16 cellular contexts compared by ENCODE assay signal in genomic region chr16:1794221-1794871, GRCh38. TPM values are rescaled to one million over a fixed set of nuclear protein-coding genes. Genes with fewer than 3 reads are reported as not detected.
A peak's percentile ranks its signal among the peaks of the same experiment; 100 is the strongest.
DNase-seq lines count a peak whose midpoint lies in the region; FAIRE-seq and TF ChIP-seq lines count a peak whose summit lies in the region.
"Had no signal": no experiment of that assay in that cellular context is flagged by ENCODE, and none has a peak within 500 bp of the region (broad histone marks: within the 10 kb centered on the region; RNA-seq: fewer than 3 reads in every experiment).

No MANE protein-coding gene starts in this region.

- no peak overlapping the region for H3K14ac ChIP-seq in neuronal stem cell (ENCODE audit: low read length)

- no peak overlapping the region for H3K4me3 Mint-ChIP-seq in endodermal cell
- H3K4me3 Mint-ChIP-seq in CD4-positive, alpha-beta memory T cell = no peak overlapping the region
- H3K4me3 Mint-ChIP-seq: activated naive CD4-positive, alpha-beta T cell treated with anti-CD3 and anti-CD28 coated beads, Interleukin-2, amount 50 U/mL, for 24 hours had no signal

- no peaks in the 10 kb centered on the region for H3K36me3 ChIP-seq in H7 (replicated peaks; ENCODE audit: control insufficient read depth, insufficient read depth, low read length)
- no peaks in the 10 kb centered on the region for H3K36me3 ChIP-seq in endodermal cell (ENCODE audit: control insufficient read depth, insufficient read depth, low read length)
- peaks cover 3 to 19% of the 10 kb centered on the region in 2 donors for H3K36me3 ChIP-seq in neuronal stem cell (replicated peaks in 1 of 2; ENCODE audit: control insufficient read depth in 2 of 2, insufficient read depth in 2 of 2, low read length in 2 of 2)
- peaks cover 0 to 4% of the 10 kb centered on the region in 2 donors for H3K36me3 ChIP-seq in small intestine (ENCODE audit: control insufficient read depth in 2 of 2, insufficient read depth in 2 of 2, low read length in 2 of 2)
- no peaks in the 10 kb centered on the region for H3K36me3 ChIP-seq in CD4-positive, alpha-beta memory T cell (ENCODE audit: insufficient read depth, low read length)
- peaks cover 0 to 4% of the 10 kb centered on the region in 2 donors for H3K36me3 ChIP-seq in vagina

- no peak overlapping the region for H3K27ac Mint-ChIP-seq in endodermal cell
- no peak overlapping the region for H3K27ac Mint-ChIP-seq in CD4-positive, alpha-beta memory T cell
- H3K27ac Mint-ChIP-seq: activated naive CD4-positive, alpha-beta T cell treated with anti-CD3 and anti-CD28 coated beads, Interleukin-2, amount 50 U/mL, for 24 hours had no signal

- no peak overlapping the region for H3K27ac ChIP-seq in endodermal cell (ENCODE audit: low read depth, low read length)
- H3K27ac ChIP-seq in neuronal stem cell (replicated peaks; ENCODE audit: low read length) = no peak overlapping the region
- no peak overlapping the region for H3K27ac ChIP-seq in small intestine (ENCODE audit: low read depth in 1 of 2, low read length in 1 of 2)
- no peak overlapping the region for H3K27ac ChIP-seq in CD4-positive, alpha-beta memory T cell (ENCODE audit: low read depth, low read length)
- no peak overlapping the region for H3K27ac ChIP-seq in vagina
- H3K27ac ChIP-seq: C4-2B, neutrophil, skin epidermis had no signal

- H3K79me1 ChIP-seq in neuronal stem cell (ENCODE audit: low read depth, low read length) = peaks cover 8% of the 10 kb centered on the region

- TF ChIP-seq POLR2A in vagina (IDR thresholded peaks at IDR 0.05) = no peak

- POLR2A ChIA-PET in CD4-positive, alpha-beta memory T cell (lab: Charles Lee; ENCODE audit: partially characterized antibody) = interaction anchor here (1.6 kb wide), 1 partner anchor 12 kb away, joined by 5 read pairs; the partner anchor contains the start of genes NUBP2 and SPSB3

- no peaks in the 10 kb centered on the region for H3K4me1 ChIP-seq in endodermal cell (ENCODE audit: control insufficient read depth, insufficient read depth, low read length)
- H3K4me1 ChIP-seq in neuronal stem cell (ENCODE audit: control insufficient read depth in 2 of 2, insufficient read depth in 1 of 2, low read depth in 1 of 2, low read length in 2 of 2) = no peaks in the 10 kb centered on the region
- H3K4me1 ChIP-seq in small intestine (ENCODE audit: control insufficient read depth in 2 of 2, insufficient read depth in 1 of 2, low read depth in 1 of 2, low read length in 1 of 2) = no peaks in the 10 kb centered on the region
- H3K4me1 ChIP-seq in CD4-positive, alpha-beta memory T cell (ENCODE audit: insufficient read depth, low read length) = no peaks in the 10 kb centered on the region
- no peaks in the 10 kb centered on the region for H3K4me1 ChIP-seq in vagina

- H3K23ac ChIP-seq in neuronal stem cell (ENCODE audit: low read depth, low read length, poor library complexity) = peak overlapping the region; percentile 65

- CTCF ChIA-PET in CD4-positive, alpha-beta memory T cell (lab: Charles Lee; ENCODE audit: partially characterized antibody) = no interaction called here

- peaks cover 34% of the 10 kb centered on the region for H3K9me3 Mint-ChIP-seq in endodermal cell
- peaks cover 0 to 17% (median 9%) of the 10 kb centered on the region in 8 donors for H3K9me3 Mint-ChIP-seq in CD4-positive, alpha-beta memory T cell
- H3K9me3 Mint-ChIP-seq: activated naive CD4-positive, alpha-beta T cell treated with anti-CD3 and anti-CD28 coated beads, Interleukin-2, amount 50 U/mL, for 24 hours had no signal

- peak overlapping the region; percentile 13 for H2BK5ac ChIP-seq in neuronal stem cell (ENCODE audit: low read length)

- no peaks in the 10 kb centered on the region for H3K27me3 Mint-ChIP-seq in endodermal cell (ENCODE audit: insufficient read depth)
- H3K27me3 Mint-ChIP-seq in CD4-positive, alpha-beta memory T cell = no peaks in the 10 kb centered on the region
- H3K27me3 Mint-ChIP-seq: activated naive CD4-positive, alpha-beta T cell treated with anti-CD3 and anti-CD28 coated beads, Interleukin-2, amount 50 U/mL, for 24 hours had no signal

- peak overlapping the region; percentile 11 for H3K4me2 ChIP-seq in neuronal stem cell (ENCODE audit: insufficient read depth, low read length, poor library complexity, severe bottlenecking)

- no peak for FAIRE-seq in small intestine (lab: Jason Lieb, UNC)

- H2AK5ac ChIP-seq in neuronal stem cell (ENCODE audit: low read depth, low read length) = no peak overlapping the region

- TF ChIP-seq CTCF in endodermal cell (conservative IDR thresholded peaks at IDR 0.05) = no peak
- no peak for TF ChIP-seq CTCF in vagina (IDR thresholded peaks at IDR 0.05)

- DNase-seq in DMS79 (lab: John Stamatoyannopoulos, UW) (peak; percentile 38), H7 (peak; percentile 74), endodermal cell (peak; percentile 40), neuronal stem cell (ENCODE audit: low spot score) (no peak), small intestine (no peak), vagina (ENCODE audit: extremely low spot score in 2 of 2) (no peak)
- no peak for DNase-seq in CD4-positive, alpha-beta memory T cell
- DNase-seq: effector CD8-positive, alpha-beta T cell; Kasumi-1; NCI-H1436 treated with DMSO at 0.1 percent for 48 hours; NCI-H774; stimulated activated naive CD4-positive, alpha-beta T cell had no signal

- 89 to 92% methylated on average over 6 to 18 of the region's 18 CpGs for WGBS in endodermal cell (ENCODE audit: insufficient coverage in 1 of 2, insufficient read length in 1 of 2), 2 experiments
- no CpG with 5 or more reads among the region's 18 CpGs for WGBS in neuronal stem cell (ENCODE audit: extremely low coverage in 2 of 2, insufficient read length in 2 of 2, insufficient replicate concordance in 1 of 2), 2 donors
- WGBS in small intestine, 3 donors = 18 to 52% (median 33%) methylated on average over 15 to 18 of the region's 18 CpGs

- intact Hi-C loops in CD4-positive, alpha-beta memory T cell (cut with micrococcal nuclease) = no loop called here
- intact Hi-C loops in vagina (cut with DNase I) = no loop called here

- peaks cover 18% of the 10 kb centered on the region for H3K36me3 Mint-ChIP-seq in endodermal cell (ENCODE audit: low read depth)
- peaks cover 2 to 10% of the 10 kb centered on the region in 2 donors for H3K36me3 Mint-ChIP-seq in CD4-positive, alpha-beta memory T cell
- H3K36me3 Mint-ChIP-seq: activated naive CD4-positive, alpha-beta T cell treated with anti-CD3 and anti-CD28 coated beads, Interleukin-2, amount 50 U/mL, for 24 hours had no signal

- peak overlapping the region; percentile 17 for H3K18ac ChIP-seq in neuronal stem cell (ENCODE audit: low read length)

- no peak overlapping the region for H2BK12ac ChIP-seq in neuronal stem cell (ENCODE audit: low read length)

- H3K27me3 ChIP-seq in H7 (ENCODE audit: control insufficient read depth, insufficient read depth, low read length) (no peaks in the 10 kb centered on the region), endodermal cell (ENCODE audit: control insufficient read depth, insufficient read depth, low read length, poor library complexity, severe bottlenecking) (no peaks in the 10 kb centered on the region), neuronal stem cell (ENCODE audit: control insufficient read depth in 3 of 3, insufficient read depth in 3 of 3, low read depth in 1 of 3, low read length in 3 of 3) (no peaks in the 10 kb centered on the region), small intestine (ENCODE audit: control insufficient read depth in 2 of 2, insufficient read depth in 2 of 2, low read length in 2 of 2) (no peaks in the 10 kb centered on the region), vagina (no peaks in the 10 kb centered on the region)
- no peaks in the 10 kb centered on the region for H3K27me3 ChIP-seq in CD4-positive, alpha-beta memory T cell (ENCODE audit: insufficient read depth, low read length)
- H3K27me3 ChIP-seq: neutrophil had no signal

- no peak overlapping the region for H3K4ac ChIP-seq in neuronal stem cell (ENCODE audit: low read length)

- H4K8ac ChIP-seq in neuronal stem cell (ENCODE audit: low read depth, low read length) = no peak overlapping the region

- H2AFZ ChIP-seq in neuronal stem cell (ENCODE audit: low read length) = no peak overlapping the region

- H3K4me3 ChIP-seq in H7 (ENCODE audit: insufficient read depth, low read depth, low read length) = no peak overlapping the region
- H3K4me3 ChIP-seq in endodermal cell (ENCODE audit: low read length) = no peak overlapping the region
- H3K4me3 ChIP-seq in neuronal stem cell (ENCODE audit: low read length in 2 of 2) = no peak overlapping the region
- no peak overlapping the region for H3K4me3 ChIP-seq in small intestine (ENCODE audit: low read depth in 1 of 2, low read length in 2 of 2)
- no peak overlapping the region for H3K4me3 ChIP-seq in CD4-positive, alpha-beta memory T cell (ENCODE audit: low read length in 2 of 2)
- no peak overlapping the region for H3K4me3 ChIP-seq in vagina
- H3K4me3 ChIP-seq: skin epidermis had no signal

- H3K9me3 ChIP-seq in endodermal cell (ENCODE audit: control insufficient read depth, low read length) (peaks cover 18% of the 10 kb centered on the region), neuronal stem cell (replicated peaks in 1 of 2; ENCODE audit: control insufficient read depth in 2 of 2, insufficient read depth in 1 of 2, low read depth in 1 of 2, low read length in 2 of 2) (peaks cover under 1 to 4% of the 10 kb centered on the region in 2 donors), small intestine (ENCODE audit: control insufficient read depth, low read depth) (no peaks in the 10 kb centered on the region), vagina (peaks cover 4% of the 10 kb centered on the region)
- H3K9me3 ChIP-seq in CD4-positive, alpha-beta memory T cell (ENCODE audit: control insufficient read depth in 1 of 2, low read length in 2 of 2) = no peaks in the 10 kb centered on the region
- H3K9me3 ChIP-seq: neutrophil had no signal

- no peak overlapping the region for H2BK15ac ChIP-seq in neuronal stem cell (ENCODE audit: low read length)

- no peak overlapping the region for H4K91ac ChIP-seq in neuronal stem cell (ENCODE audit: low read depth, low read length, poor library complexity)

- no peaks in the 10 kb centered on the region for H3K4me1 Mint-ChIP-seq in endodermal cell
- no peaks in the 10 kb centered on the region for H3K4me1 Mint-ChIP-seq in CD4-positive, alpha-beta memory T cell
- H3K4me1 Mint-ChIP-seq: activated naive CD4-positive, alpha-beta T cell treated with anti-CD3 and anti-CD28 coated beads, Interleukin-2, amount 50 U/mL, for 24 hours had no signal

- H3K9ac ChIP-seq in endodermal cell (ENCODE audit: extremely low read depth, low read length, poor library complexity, severe bottlenecking) (no peak overlapping the region), neuronal stem cell (ENCODE audit: low read depth, low read length, poor library complexity) (no peak overlapping the region)

- H2BK120ac ChIP-seq in neuronal stem cell (ENCODE audit: low read depth, low read length) = no peak overlapping the region

RNA-seq across cellular contexts. Expression of gene IGFALS, which starts 0.8 kb away (rescaled TPM):
- total RNA-seq in H7 (2014; rRNA removed; shearing (Covaris generic)) = not detected in 2 replicates
- total RNA-seq in endodermal cell (not detected), vagina (not detected)
- polyA plus RNA-seq in endodermal cell (2013, experiment 1 of 2) = not detected
- not detected for polyA plus RNA-seq in endodermal cell (2013, experiment 2 of 2)
- polyA plus RNA-seq in neuronal stem cell (2013, experiment 1 of 2) = 0.06 TPM
- 0.08 TPM for polyA plus RNA-seq in neuronal stem cell (2013, experiment 2 of 2)
- polyA plus RNA-seq in small intestine = under 1 TPM; 0.16 to 0.54 (median 0.22) TPM
- total RNA-seq in CD4-positive, alpha-beta memory T cell = under 1 TPM; 0.29 to 0.36 TPM
- polyA plus RNA-seq in CD4-positive, alpha-beta memory T cell = not detected

RNA-seq across cellular contexts. Expression of gene NUBP2, which starts 11.6 kb away (rescaled TPM):
- 138 and 152 TPM in 2 replicates for total RNA-seq in H7 (2014; rRNA removed; shearing (Covaris generic))
- 10 to 100 TPM; 61.1 to 61.5 TPM for total RNA-seq in endodermal cell
- polyA plus RNA-seq in endodermal cell (2013, experiment 1 of 2) = 63.0 TPM
- 58.3 TPM for polyA plus RNA-seq in endodermal cell (2013, experiment 2 of 2)
- polyA plus RNA-seq in neuronal stem cell (2013, experiment 1 of 2) = 52.2 TPM
- 50.6 TPM for polyA plus RNA-seq in neuronal stem cell (2013, experiment 2 of 2)
- polyA plus RNA-seq in small intestine = 10 to 100 TPM; 60.4 to 70.7 (median 63.2) TPM
- total RNA-seq in CD4-positive, alpha-beta memory T cell = 10 to 100 TPM; 55.9 to 59.4 TPM
- 10 to 100 TPM; 77.6 to 98.9 TPM for polyA plus RNA-seq in CD4-positive, alpha-beta memory T cell
- total RNA-seq in vagina = 40.8 TPM

RNA-seq across cellular contexts. Expression of gene SPSB3, which starts 12.0 kb away (rescaled TPM):
- 43.3 and 60.4 TPM in 2 replicates for total RNA-seq in H7 (2014; rRNA removed; shearing (Covaris generic))
- total RNA-seq in endodermal cell (10 to 100 TPM; 28.0 to 28.1 TPM), vagina (75.9 TPM)
- polyA plus RNA-seq in endodermal cell (2013, experiment 1 of 2) = 56.0 TPM
- polyA plus RNA-seq in endodermal cell (2013, experiment 2 of 2) = 48.7 TPM
- polyA plus RNA-seq in neuronal stem cell (2013, experiment 1 of 2) = 25.2 TPM
- polyA plus RNA-seq in neuronal stem cell (2013, experiment 2 of 2) = 23.3 TPM
- 100 to 1,000 TPM in 2 of 3 donors, 10 to 100 TPM in 1; 47.5 to 197 (median 147) TPM for polyA plus RNA-seq in small intestine
- total RNA-seq in CD4-positive, alpha-beta memory T cell = 100 to 1,000 TPM; 133 to 144 TPM
- 10 to 100 TPM; 56.6 to 72.9 TPM for polyA plus RNA-seq in CD4-positive, alpha-beta memory T cell

RNA-seq across cellular contexts. Expression of gene MRPS34, which starts 21.4 kb away (rescaled TPM):
- 304 and 324 TPM in 2 replicates for total RNA-seq in H7 (2014; rRNA removed; shearing (Covaris generic))
- total RNA-seq in endodermal cell = 100 to 1,000 TPM; 137 to 164 TPM
- 89.8 TPM for polyA plus RNA-seq in endodermal cell (2013, experiment 1 of 2)
- polyA plus RNA-seq in endodermal cell (2013, experiment 2 of 2) = 83.0 TPM
- polyA plus RNA-seq in neuronal stem cell (2013, experiment 1 of 2) = 108 TPM
- polyA plus RNA-seq in neuronal stem cell (2013, experiment 2 of 2) = 110 TPM
- 100 to 1,000 TPM; 166 to 199 (median 179) TPM for polyA plus RNA-seq in small intestine
- 10 to 100 TPM; 57.6 to 67.3 TPM for total RNA-seq in CD4-positive, alpha-beta memory T cell
- polyA plus RNA-seq in CD4-positive, alpha-beta memory T cell = 100 to 1,000 TPM; 138 to 151 TPM
- total RNA-seq in vagina = 89.6 TPM

RNA-seq across cellular contexts. Expression of gene EME2, which starts 21.7 kb away (rescaled TPM):
- total RNA-seq in H7 (2014; rRNA removed; shearing (Covaris generic)) = 12.7 and 15.3 TPM in 2 replicates
- total RNA-seq in endodermal cell (10 to 100 TPM; 34.3 to 64.3 TPM), vagina (13.5 TPM)
- polyA plus RNA-seq in endodermal cell (2013, experiment 1 of 2) = 10.6 TPM
- 8.8 TPM for polyA plus RNA-seq in endodermal cell (2013, experiment 2 of 2)
- polyA plus RNA-seq in neuronal stem cell (2013, experiment 1 of 2) = 3.6 TPM
- 3.3 TPM for polyA plus RNA-seq in neuronal stem cell (2013, experiment 2 of 2)
- polyA plus RNA-seq in small intestine = 10 to 100 TPM in 1 of 3 donors, 1 to 10 TPM in 2; 6.8 to 16.1 (median 9.0) TPM
- total RNA-seq in CD4-positive, alpha-beta memory T cell = 10 to 100 TPM; 32.9 to 33.1 TPM
- 1 to 10 TPM in 1 of 2 donors, under 1 TPM in 1; 0.30 to 1.5 TPM for polyA plus RNA-seq in CD4-positive, alpha-beta memory T cell

Comparison
In these comparisons a context has a peak if more than half of its experiments do, and no peak if none do; other contexts are left out.
1. DNase-seq: peak in DMS79 (single experiment), H7 (single experiment) and endodermal cell (single experiment); none in neuronal stem cell (single experiment), small intestine (single experiment), CD4-positive, alpha-beta memory T cell (0 of 5) and vagina (0 of 2).